Comparison of ENCODE assay signal across 26 cellular contexts in genomic region chr3:194998948-194999347, GRCh38.
"Had no signal": no experiment of that assay in that cellular context is flagged by ENCODE, and none has a peak within 500 bp of the region (broad histone marks: within the 10 kb centered on the region; RNA-seq: fewer than 3 reads in every experiment).

No MANE protein-coding gene starts in this region.

- H3K4me3 ChIP-seq: K562, Peyer's patch, SJSA1 had no signal

- H3K4me1 ChIP-seq: SJSA1 had no signal

- H3K9me3 ChIP-seq: Peyer's patch, SJSA1 had no signal

- H3K27ac ChIP-seq: Peyer's patch, RWPE1, SJSA1 had no signal

- H3K36me3 ChIP-seq: Peyer's patch, SJSA1 had no signal

- DNase-seq: activated B cell treated with CpG ODN at 0.5 μM for 24 hours; activated CD4-positive, alpha-beta memory T cell treated with anti-CD3 and anti-CD28 coated beads for 36 hours; activated CD4-positive, alpha-beta T cell treated with anti-CD3 and anti-CD28 coated beads for 1 hour; activated CD4-positive, alpha-beta T cell treated with anti-CD3 and anti-CD28 coated beads, Interleukin-2, amount 10 ng/mL, durations not matched to agents 7 days and 5 days; activated effector memory CD4-positive, alpha-beta T cell treated with anti-CD3 and anti-CD28 coated beads, Interleukin-2, amount 50 U/mL, for 16 hours; activated naive CD4-positive, alpha-beta T cell treated with anti-CD3 and anti-CD28 coated beads for 36 hours; activated T-cell treated with anti-CD3 and anti-CD28 coated beads, Interleukin-2, amount 50 U/mL, for 4 hours; amygdala; Karpas-422; MM.1S; NCI-H1105; NCI-H1436; NCI-H1694 treated with DMSO at 0.1 percent for 48 hours; NCI-H2029 treated with DMSO at 0.1 percent for 48 hours; NCI-H345; NCI-H510A treated with DMSO at 0.1 percent for 48 hours; NCI-H69; NK-92 treated with Interleukin-12 subunit alpha and Interleukin-12 subunit beta, amount 100 ng/mL, for 24 hours; SHP77; T-helper 17 cell; T-helper 9 cell had no signal

- H3K27me3 Mint-ChIP-seq: activated B cell treated with CpG ODN at 0.5 μM for 24 hours; activated CD4-positive, alpha-beta T cell treated with anti-CD3 and anti-CD28 coated beads, Interleukin-2, amount 10 ng/mL, durations not matched to agents 7 days and 5 days had no signal

- H3K36me3 Mint-ChIP-seq: activated CD4-positive, alpha-beta memory T cell treated with anti-CD3 and anti-CD28 coated beads for 36 hours; activated naive CD8-positive, alpha-beta T cell had no signal

- H3K27ac Mint-ChIP-seq: activated B cell treated with CpG ODN at 0.5 μM for 24 hours; activated CD4-positive, alpha-beta memory T cell treated with anti-CD3 and anti-CD28 coated beads for 36 hours; activated CD4-positive, alpha-beta T cell treated with anti-CD3 and anti-CD28 coated beads, Interleukin-2, amount 10 ng/mL, durations not matched to agents 7 days and 5 days; activated naive CD4-positive, alpha-beta T cell treated with anti-CD3 and anti-CD28 coated beads for 36 hours; activated naive CD8-positive, alpha-beta T cell; T-helper 17 cell had no signal

- H3K27me3 ChIP-seq: Peyer's patch, SJSA1 had no signal

- H3K4me1 Mint-ChIP-seq: activated CD4-positive, alpha-beta T cell treated with anti-CD3 and anti-CD28 coated beads, Interleukin-2, amount 10 ng/mL, durations not matched to agents 7 days and 5 days; T-helper 17 cell had no signal

- H3K4me3 Mint-ChIP-seq: activated B cell treated with CpG ODN at 0.5 μM for 24 hours; activated CD4-positive, alpha-beta memory T cell treated with anti-CD3 and anti-CD28 coated beads for 36 hours; activated CD4-positive, alpha-beta T cell treated with anti-CD3 and anti-CD28 coated beads, Interleukin-2, amount 10 ng/mL, durations not matched to agents 7 days and 5 days; activated naive CD4-positive, alpha-beta T cell treated with anti-CD3 and anti-CD28 coated beads for 36 hours; activated naive CD8-positive, alpha-beta T cell; activated T-cell treated with anti-CD3 and anti-CD28 coated beads, Interleukin-2, amount 50 U/mL, for 4 hours; T-helper 17 cell had no signal

- H3K9me3 Mint-ChIP-seq: activated B cell treated with CpG ODN at 0.5 μM for 24 hours; activated CD4-positive, alpha-beta memory T cell treated with anti-CD3 and anti-CD28 coated beads for 36 hours; activated CD4-positive, alpha-beta T cell treated with anti-CD3 and anti-CD28 coated beads, Interleukin-2, amount 10 ng/mL, durations not matched to agents 7 days and 5 days; activated naive CD4-positive, alpha-beta T cell treated with anti-CD3 and anti-CD28 coated beads for 36 hours; activated T-cell treated with anti-CD3 and anti-CD28 coated beads, Interleukin-2, amount 50 U/mL, for 4 hours had no signal
